In the genomic region with DNA sequence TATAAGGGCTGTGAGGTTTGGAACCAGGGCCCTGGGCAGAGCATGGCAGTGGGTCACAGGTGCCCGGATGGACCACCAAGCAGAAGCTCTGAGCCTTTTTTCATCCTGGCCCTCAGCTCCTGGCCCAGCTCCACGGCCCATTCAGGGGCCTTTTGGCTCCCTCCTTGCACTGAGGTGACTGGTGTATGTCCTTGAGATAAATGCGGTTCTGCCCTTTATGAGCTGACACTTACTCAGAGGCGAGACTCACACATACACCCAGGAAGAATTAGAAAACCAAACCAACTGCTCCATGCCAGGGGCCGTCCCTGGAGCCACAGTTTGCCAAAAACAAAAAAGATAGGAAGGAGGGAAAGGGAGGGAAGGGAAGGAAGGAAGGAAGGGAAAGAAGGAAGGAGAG, we compare ENCODE assay signal across 28 cellular contexts. TPM values are rescaled to one million over a fixed set of nuclear protein-coding genes. Genes with fewer than 3 reads are reported as not detected.
"Had no signal": no experiment of that assay in that cellular context is flagged by ENCODE, and none has a peak within 500 bp of the region (broad histone marks: within the 10 kb centered on the region; RNA-seq: fewer than 3 reads in every experiment).

No MANE protein-coding gene starts in this region.

- H3K27ac ChIP-seq: neural progenitor cell, ovary, parathyroid adenoma, psoas muscle, right lobe of liver, sigmoid colon, stomach, tibial artery, transverse colon, upper lobe of right lung, uterus had no signal

- H3K4me1 ChIP-seq: neural progenitor cell, parathyroid adenoma, psoas muscle, right lobe of liver, sigmoid colon, stomach, tibial artery, transverse colon, upper lobe of right lung, uterus had no signal

- H3K36me3 Mint-ChIP-seq: natural killer cell; neural progenitor cell; stimulated activated effector memory CD8-positive, alpha-beta T cell treated with anti-CD3 and anti-CD28 coated beads, Interleukin-12 subunit alpha, Interleukin-12 subunit beta, amount 100 ng/mL, for 72 hours; stimulated activated naive B cell treated with anti-CD40 and anti-IgM and Interleukin-4, amounts not matched to agents 10 μg/mL and 1 μg/mL and 100 μg/mL, for 72 hours; type B pancreatic cell had no signal

- H3K9me3 Mint-ChIP-seq: natural killer cell; nephron; neural progenitor cell; stimulated activated effector memory CD8-positive, alpha-beta T cell treated with anti-CD3 and anti-CD28 coated beads, Interleukin-12 subunit alpha, Interleukin-12 subunit beta, amount 100 ng/mL, for 72 hours; stimulated activated naive CD8-positive, alpha-beta T cell treated with anti-CD3 and anti-CD28 coated beads, Interleukin-15, Interleukin-2, amounts not matched to agents 100 ng/mL and 50 ng/mL, for 24 hours; type B pancreatic cell had no signal

- H3K27me3 ChIP-seq: neural progenitor cell, ovary, right lobe of liver, sigmoid colon, tibial artery, transverse colon, upper lobe of right lung, uterus had no signal

- H3K27ac Mint-ChIP-seq: natural killer cell; nephron; neural progenitor cell; progenitor cell of endocrine pancreas; stimulated activated effector memory CD8-positive, alpha-beta T cell treated with anti-CD3 and anti-CD28 coated beads, Interleukin-12 subunit alpha, Interleukin-12 subunit beta, amount 100 ng/mL, for 72 hours; stimulated activated naive B cell treated with anti-CD40 and anti-IgM and Interleukin-4, amounts not matched to agents 10 μg/mL and 1 μg/mL and 100 μg/mL, for 72 hours; stimulated activated naive CD8-positive, alpha-beta T cell treated with anti-CD3 and anti-CD28 coated beads, Interleukin-15, Interleukin-2, amounts not matched to agents 100 ng/mL and 50 ng/mL, for 24 hours; type B pancreatic cell had no signal

- DNase-seq: natural killer cell; occipital lobe; ovary; posterior cingulate gyrus; psoas muscle; right cardiac atrium; right lobe of liver; sigmoid colon; small intestine; stimulated activated CD4-positive, alpha-beta T cell treated with anti-CD3 and anti-CD28 coated beads, Interleukin-15, amount 100 ng/mL, for 24 hours; stimulated activated CD4-positive, alpha-beta T cell treated with anti-CD3 and anti-CD28 coated beads, Interleukin-2, amount 100 ng/mL, for 24 hours; stimulated activated CD4-positive, alpha-beta T cell treated with anti-CD3 and anti-CD28 coated beads, Interleukin-2, amount 100 ng/mL, for 48 hours; stimulated activated CD4-positive, alpha-beta T cell treated with anti-CD3 and anti-CD28 coated beads, Interleukin-4, amount 100 ng/mL, for 24 hours; stimulated activated naive B cell treated with anti-CD40 and anti-IgM and Interleukin-4, amounts not matched to agents 10 μg/mL and 1 μg/mL and 100 μg/mL, for 72 hours; stimulated activated naive CD4-positive, alpha-beta T cell treated with Interleukin-2 at 50 U/mL for 16 hours; stomach; tibial artery; transverse colon; upper lobe of right lung; uterus had no signal

- H3K4me1 Mint-ChIP-seq: natural killer cell; nephron; neural progenitor cell; stimulated activated effector memory CD8-positive, alpha-beta T cell treated with anti-CD3 and anti-CD28 coated beads, Interleukin-12 subunit alpha, Interleukin-12 subunit beta, amount 100 ng/mL, for 72 hours; stimulated activated naive B cell treated with anti-CD40 and anti-IgM and Interleukin-4, amounts not matched to agents 10 μg/mL and 1 μg/mL and 100 μg/mL, for 72 hours had no signal

- H3K36me3 ChIP-seq: neural progenitor cell, ovary, right lobe of liver, sigmoid colon, stomach, tibial artery, transverse colon, upper lobe of right lung, uterus had no signal

- ATAC-seq: natural killer cell; psoas muscle; right lobe of liver; stimulated activated effector memory CD8-positive, alpha-beta T cell treated with anti-CD3 and anti-CD28 coated beads, Interleukin-12 subunit alpha, Interleukin-12 subunit beta, amount 100 ng/mL, for 72 hours; stimulated activated naive B cell treated with anti-CD40 and anti-IgM and Interleukin-4, amounts not matched to agents 10 μg/mL and 1 μg/mL and 100 μg/mL, for 72 hours; upper lobe of right lung had no signal

- H3K9me3 ChIP-seq: ovary, psoas muscle, right lobe of liver, sigmoid colon, stomach, tibial artery, transverse colon, upper lobe of right lung, uterus had no signal

- H3K4me3 Mint-ChIP-seq: natural killer cell; nephron; neural progenitor cell; stimulated activated effector memory CD8-positive, alpha-beta T cell treated with anti-CD3 and anti-CD28 coated beads, Interleukin-12 subunit alpha, Interleukin-12 subunit beta, amount 100 ng/mL, for 72 hours; stimulated activated naive B cell treated with anti-CD40 and anti-IgM and Interleukin-4, amounts not matched to agents 10 μg/mL and 1 μg/mL and 100 μg/mL, for 72 hours; stimulated activated naive CD8-positive, alpha-beta T cell treated with anti-CD3 and anti-CD28 coated beads, Interleukin-15, Interleukin-2, amounts not matched to agents 100 ng/mL and 50 ng/mL, for 24 hours; type B pancreatic cell had no signal

- H3K4me3 ChIP-seq: neural progenitor cell, ovary, psoas muscle, right lobe of liver, sigmoid colon, stomach, tibial artery, transverse colon, upper lobe of right lung, uterus had no signal

- H3K9ac ChIP-seq: neural progenitor cell, parathyroid adenoma had no signal

RNA-seq across cellular contexts. Expression of a gene that starts 49.7 kb away (rescaled TPM):
- total RNA-seq: progenitor cell of endocrine pancreas had no signal
- polyA plus RNA-seq: neural cell had no signal
